Comparison of ENCODE assay signal across 8 cellular contexts in the genomic region with DNA sequence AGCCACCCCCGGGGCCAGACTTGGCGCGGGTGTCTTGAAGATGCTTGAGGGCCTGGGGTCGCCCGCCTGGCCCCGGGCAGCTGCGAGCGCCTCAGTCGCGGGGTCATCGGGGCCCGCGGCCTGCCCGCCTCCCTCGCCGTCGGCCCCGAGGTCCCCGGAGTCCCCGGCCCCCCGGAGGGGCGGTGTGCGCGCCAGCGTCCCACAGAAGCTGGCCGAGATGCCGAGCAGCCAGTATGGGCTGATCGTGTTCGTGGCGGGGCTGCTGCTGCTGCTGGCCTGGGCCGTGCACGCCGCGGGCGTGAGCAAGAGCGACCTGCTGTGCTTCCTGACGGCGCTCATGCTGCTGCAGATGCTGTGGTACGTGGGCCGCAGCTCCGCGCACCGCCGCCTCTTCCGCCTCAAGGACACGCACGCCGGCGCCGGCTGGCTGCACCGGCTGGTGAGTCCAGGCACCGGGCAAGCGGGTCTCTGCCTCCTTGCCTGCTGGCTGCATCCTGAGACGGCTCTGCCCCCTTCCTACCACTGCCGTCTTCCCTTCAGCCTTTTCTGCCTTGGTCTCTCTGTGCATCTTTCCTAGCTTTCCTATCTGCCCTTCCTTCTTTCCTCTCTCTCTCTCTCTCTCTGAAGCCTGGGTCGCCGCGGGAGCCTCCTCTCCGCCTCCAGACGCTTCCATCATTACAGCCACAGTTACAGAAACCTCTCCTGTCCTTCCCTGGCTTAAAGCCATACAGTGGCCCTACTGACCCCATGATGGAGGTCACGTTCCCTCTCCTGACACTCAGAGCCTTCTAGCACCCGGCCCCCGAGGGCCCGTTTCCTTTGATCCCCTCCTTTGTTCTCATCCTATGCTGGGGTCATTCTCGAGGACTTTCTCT.
DNase-seq lines count a peak whose midpoint lies in the region; FAIRE-seq and TF ChIP-seq lines count a peak whose summit lies in the region.
"Not testable (repeated sequence)": the region's sequence is repeated elsewhere in the genome, so short reads cannot be mapped to it uniquely, and the experiment has no call there.

No MANE protein-coding gene starts in this region.

- not testable (repeated sequence) for H3K4me3 Mint-ChIP-seq in activated naive CD4-positive, alpha-beta T cell treated with anti-CD3 and anti-CD28 coated beads, Interleukin-2, amount 50 U/mL, for 24 hours
- peak overlapping the region; percentile 38 for H3K4me3 Mint-ChIP-seq in endothelial cell (ENCODE audit: unreplicated experiment)

- not testable (repeated sequence) for H3K27ac ChIP-seq in HUES64 (ENCODE audit: low read depth, low read length); mesodermal cell (ENCODE audit: low read depth, low read length, severe bottlenecking)

- H3K36me3 Mint-ChIP-seq in activated naive CD4-positive, alpha-beta T cell treated with anti-CD3 and anti-CD28 coated beads, Interleukin-2, amount 50 U/mL, for 24 hours, result not testable (repeated sequence)
- peaks cover 12% of the 10 kb centered on the region for H3K36me3 Mint-ChIP-seq in endothelial cell (ENCODE audit: low read depth, unreplicated experiment)

- not testable (repeated sequence) for FAIRE-seq in GM12891 (lab: Jason Lieb, UNC)
- peak; percentile 32 for FAIRE-seq in urothelium cell line (lab: Jason Lieb, UNC)

- 73% methylated on average over 58 of the region's 65 CpGs for WGBS in HUES64
- 14 to 16% methylated on average over 42 to 49 of the region's 65 CpGs for WGBS in mesodermal cell (ENCODE audit: insufficient coverage in 2 of 2), 2 experiments

- TF ChIP-seq CTCF in endothelial cell (IDR thresholded peaks at IDR 0.05; ENCODE audit: unreplicated experiment), result not testable (repeated sequence)

- DNase-seq in GM12891 (ENCODE audit: insufficient read length, low spot score) (peak; percentile 7), posterior vena cava (ENCODE audit: low spot score) (peak; percentile 82)
- not testable (repeated sequence) for DNase-seq in endothelial cell (ENCODE audit: low spot score); urothelium cell line (ENCODE audit: low spot score)

- H3K9ac ChIP-seq in HUES64 (ENCODE audit: low read depth, low read length), result not testable (repeated sequence)

- H3K27me3 ChIP-seq in HUES64 (ENCODE audit: insufficient read depth, low read length), result peaks cover 30% of the 10 kb centered on the region

- not testable (repeated sequence) for H3K4me1 Mint-ChIP-seq in activated naive CD4-positive, alpha-beta T cell treated with anti-CD3 and anti-CD28 coated beads, Interleukin-2, amount 50 U/mL, for 24 hours; endothelial cell (ENCODE audit: unreplicated experiment)

- peak overlapping the region; percentile 53 for H3K27ac Mint-ChIP-seq in activated naive CD4-positive, alpha-beta T cell treated with anti-CD3 and anti-CD28 coated beads, Interleukin-2, amount 50 U/mL, for 24 hours
- peak overlapping the region; percentile 59 for H3K27ac Mint-ChIP-seq in endothelial cell (ENCODE audit: unreplicated experiment)

- TF ChIP-seq POLR2A in GM12891 (IDR thresholded peaks at IDR 0.05; ENCODE audit: low read depth, low read length), result not testable (repeated sequence)

- not testable (repeated sequence) for H3K4me1 ChIP-seq in HUES64 (ENCODE audit: insufficient read depth, low read length); mesodermal cell (ENCODE audit: control insufficient read depth, insufficient read depth, low read length, poor library complexity, severe bottlenecking)

- H3K9me3 ChIP-seq in HUES64 (ENCODE audit: insufficient read depth, low read depth, low read length); iPS-18c (ENCODE audit: control insufficient read depth, insufficient read depth, low read length); mesodermal cell (ENCODE audit: control insufficient read depth, low read length): not testable (repeated sequence)

- H3K9me3 Mint-ChIP-seq in activated naive CD4-positive, alpha-beta T cell treated with anti-CD3 and anti-CD28 coated beads, Interleukin-2, amount 50 U/mL, for 24 hours, result not testable (repeated sequence)
- peaks cover 34% of the 10 kb centered on the region for H3K9me3 Mint-ChIP-seq in endothelial cell (ENCODE audit: unreplicated experiment)

- peaks cover 12% of the 10 kb centered on the region for H3K27me3 Mint-ChIP-seq in activated naive CD4-positive, alpha-beta T cell treated with anti-CD3 and anti-CD28 coated beads, Interleukin-2, amount 50 U/mL, for 24 hours
- H3K27me3 Mint-ChIP-seq in endothelial cell (ENCODE audit: unreplicated experiment), result peaks cover 23% of the 10 kb centered on the region

- intact Hi-C loops in posterior vena cava (cut with DNase I), result not testable (repeated sequence)

- H3K4me3 ChIP-seq in HUES64 (ENCODE audit: low read length) (peak overlapping the region; percentile 41), iPS-18c (ENCODE audit: insufficient read depth, low read depth, low read length) (peak overlapping the region; percentile 28), mesodermal cell (ENCODE audit: extremely low read depth, insufficient read depth, low read length, poor library complexity, severe bottlenecking) (peak overlapping the region; percentile 2)

- not testable (repeated sequence) for H3K36me3 ChIP-seq in HUES64 (ENCODE audit: insufficient read depth, low read length); mesodermal cell (ENCODE audit: control insufficient read depth, insufficient read depth, low read length)
